Comparison of ENCODE assay signal across 9 cellular contexts in the genomic region with DNA sequence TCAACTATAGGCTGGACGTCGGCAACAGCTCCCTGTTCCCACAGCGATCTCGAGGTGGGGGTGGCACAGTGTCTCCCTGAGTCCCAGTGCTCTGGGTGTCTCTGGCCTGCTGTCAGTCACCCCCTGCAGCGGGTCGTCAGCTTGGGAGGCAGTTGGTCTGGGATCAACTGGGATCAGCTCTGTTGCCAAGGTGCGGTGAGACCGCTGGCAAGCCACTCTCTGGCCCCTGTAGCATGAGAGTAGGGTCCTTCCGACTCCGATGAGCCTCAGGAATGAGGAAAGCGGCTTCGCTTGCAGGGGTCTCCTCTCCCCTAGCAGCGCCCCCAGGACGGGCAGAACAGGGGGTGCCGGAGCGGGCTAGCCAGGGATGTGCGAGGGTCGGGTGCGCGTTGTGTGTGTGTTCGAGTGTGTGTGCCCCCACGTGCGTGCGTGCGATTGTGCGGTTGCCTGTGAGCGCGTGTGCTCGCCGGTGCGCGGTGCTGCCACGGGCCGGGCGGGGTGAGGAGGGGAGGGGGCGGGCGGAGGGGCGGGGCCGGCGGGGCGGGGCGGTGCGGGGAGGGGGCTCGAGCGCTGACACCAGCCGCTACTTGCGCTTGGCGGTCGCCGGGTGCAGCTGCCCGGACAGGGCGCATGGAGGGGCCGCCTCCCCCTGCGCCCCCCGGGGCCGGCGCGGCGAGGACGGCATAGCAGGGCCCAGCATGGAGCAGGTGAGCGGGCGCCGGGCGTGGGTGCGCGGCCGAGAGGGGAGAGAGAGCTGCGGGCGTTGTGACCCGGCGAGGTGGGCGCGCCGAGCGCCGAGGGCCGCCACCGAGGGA. TPM values are rescaled to one million over a fixed set of nuclear protein-coding genes. Genes with fewer than 3 reads are reported as not detected.
DNase-seq lines count a peak whose midpoint lies in the region; ATAC-seq, FAIRE-seq and TF ChIP-seq lines count a peak whose summit lies in the region.
"Had no signal": no experiment of that assay in that cellular context is flagged by ENCODE, and none has a peak within 500 bp of the region (broad histone marks: within the 10 kb centered on the region; RNA-seq: fewer than 3 reads in every experiment).

No MANE protein-coding gene starts in this region.

- no peak overlapping the region for H3K9ac ChIP-seq in HepG2 (ENCODE audit: insufficient read depth, low read depth, low read length)

- TF ChIP-seq CTCF in HepG2 (CRISPR knock-in tag; IDR thresholded peaks at IDR 0.05) (no peak), right lobe of liver (IDR thresholded peaks at IDR 0.05) (no peak)

- peak overlapping the region; percentile 37 for H3K4me3 Mint-ChIP-seq in activated T-helper 2 cell treated with anti-CD3 and anti-CD28 coated beads, Interferon-gamma antibody, Interleukin-2, Interleukin-4, amounts not matched to agents 10 μg/mL and 5 μg/mL and 100 μg/mL, durations not matched to agents 14 hours and 24 hours and 36 hours (ENCODE audit: low read depth)
- H3K4me3 Mint-ChIP-seq in memory B cell = peak overlapping the region; percentile 73

- TF ChIP-seq EP300 in HepG2 (IDR thresholded peaks at IDR 0.05; ENCODE audit: low read depth in 2 of 2, low read length in 2 of 2) = no peak
- TF ChIP-seq EP300 in HepG2 (CRISPR knock-in tag; IDR thresholded peaks at IDR 0.05; ENCODE audit: borderline replicate concordance) = no peak

- POLR2A ChIA-PET in HepG2 (lab: Yijun Ruan, JAX) = interaction anchor here (0.5 to 2.1 kb wide), 2 partner anchors 21 to 67 kb away, joined by 3 to 7 read pairs; partner anchors contain the start of gene SOCS7

- H4K20me1 ChIP-seq in HepG2 (ENCODE audit: insufficient read depth, low read length) = no peaks in the 10 kb centered on the region

- H3K4me3 ChIP-seq in HepG2 (replicated peaks in 1 of 3; ENCODE audit: insufficient read depth in 1 of 3, low read depth in 2 of 3, low read length in 3 of 3) (peak overlapping the region in 2 of 3 experiments; percentile 18 to 65; a peak in 2 of 6 replicates), right lobe of liver (no peak overlapping the region), urinary bladder (ENCODE audit: low read depth, low read length) (peak overlapping the region; percentile 37)

- H3K4me1 ChIP-seq in HepG2 (ENCODE audit: insufficient read depth, low read length) (peaks cover 34% of the 10 kb centered on the region), right lobe of liver (peaks cover 0 to 9% (median 0%) of the 10 kb centered on the region in 4 donors), urinary bladder (ENCODE audit: insufficient read depth) (no peaks in the 10 kb centered on the region)

- TF ChIP-seq RAD21 in HepG2 (CRISPR knock-in tag; IDR thresholded peaks at IDR 0.05) = no peak

- no peak for DNase-seq in HepG2 (ENCODE audit: low spot score)
- no peak for DNase-seq in right lobe of liver
- no peak for DNase-seq in activated T-helper 2 cell treated with anti-CD3 and anti-CD28 coated beads, Interferon-gamma antibody, Interleukin-2, Interleukin-4, amounts not matched to agents 10 μg/mL and 5 μg/mL and 100 μg/mL, durations not matched to agents 14 hours and 24 hours and 36 hours (ENCODE audit: low spot score)
- DNase-seq in memory B cell (ENCODE audit: low spot score in 2 of 2) = no peak
- DNase-seq: small intestine had no signal

- no peaks in the 10 kb centered on the region for H3K36me3 Mint-ChIP-seq in activated T-helper 2 cell treated with anti-CD3 and anti-CD28 coated beads, Interferon-gamma antibody, Interleukin-2, Interleukin-4, amounts not matched to agents 10 μg/mL and 5 μg/mL and 100 μg/mL, durations not matched to agents 14 hours and 24 hours and 36 hours (ENCODE audit: low read depth)
- H3K36me3 Mint-ChIP-seq in memory B cell = no peaks in the 10 kb centered on the region

- H3K4me1 Mint-ChIP-seq in activated T-helper 2 cell treated with anti-CD3 and anti-CD28 coated beads, Interferon-gamma antibody, Interleukin-2, Interleukin-4, amounts not matched to agents 10 μg/mL and 5 μg/mL and 100 μg/mL, durations not matched to agents 14 hours and 24 hours and 36 hours (ENCODE audit: low read depth) = peaks cover 10% of the 10 kb centered on the region
- peaks cover 7% of the 10 kb centered on the region for H3K4me1 Mint-ChIP-seq in memory B cell

- 8% methylated on average over 44 of the region's 78 CpGs for WGBS in HepG2 (ENCODE audit: low lambda C conversion rate)
- WGBS in right lobe of liver (ENCODE audit: insufficient coverage, low coverage, low lambda C conversion rate, missing lambda C conversion rate) = 0% methylated on average over 5 of the region's 78 CpGs
- WGBS in urinary bladder = 4% methylated on average over 77 of the region's 78 CpGs

- H3K27me3 ChIP-seq in HepG2 (ENCODE audit: control insufficient read depth in 1 of 2, insufficient read depth in 2 of 2, low read length in 2 of 2) = peaks cover 23 to 62% of the 10 kb centered on the region in 2 experiments
- peaks cover 0 to 5% of the 10 kb centered on the region in 2 donors for H3K27me3 ChIP-seq in right lobe of liver

- no peak overlapping the region for H3K27ac ChIP-seq in HepG2 (ENCODE audit: extremely low read length, insufficient read depth, low read length)
- H3K27ac ChIP-seq in right lobe of liver = no peak overlapping the region
- no peak overlapping the region for H3K27ac ChIP-seq in urinary bladder (ENCODE audit: low read depth)

- FAIRE-seq in HepG2 (lab: Jason Lieb, UNC) = no peak
- FAIRE-seq: small intestine had no signal

- intact Hi-C loops in HepG2 (cut with micrococcal nuclease; ENCODE audit: unreplicated experiment) (no loop called here), right lobe of liver (cut with DNase I) (loop anchor here (5.0 kb wide), 2 partner anchors 72 to 77 kb away; partner anchors contain the start of gene GPR179 (in 1 of the 2))
- intact Hi-C loops in activated T-helper 2 cell treated with anti-CD3 and anti-CD28 coated beads, Interferon-gamma antibody, Interleukin-2, Interleukin-4, amounts not matched to agents 10 μg/mL and 5 μg/mL and 100 μg/mL, durations not matched to agents 14 hours and 24 hours and 36 hours (cut with micrococcal nuclease) = no loop called here

- H3K27ac Mint-ChIP-seq in activated T-helper 2 cell treated with anti-CD3 and anti-CD28 coated beads, Interferon-gamma antibody, Interleukin-2, Interleukin-4, amounts not matched to agents 10 μg/mL and 5 μg/mL and 100 μg/mL, durations not matched to agents 14 hours and 24 hours and 36 hours = no peak overlapping the region
- peak overlapping the region; percentile 76 for H3K27ac Mint-ChIP-seq in memory B cell

- CTCF ChIA-PET in HepG2 (lab: Yijun Ruan, JAX; ENCODE audit: low intra/inter-chr PET ratio, low total read pairs) = no interaction called here

- no peaks in the 10 kb centered on the region for H3K9me3 Mint-ChIP-seq in activated T-helper 2 cell treated with anti-CD3 and anti-CD28 coated beads, Interferon-gamma antibody, Interleukin-2, Interleukin-4, amounts not matched to agents 10 μg/mL and 5 μg/mL and 100 μg/mL, durations not matched to agents 14 hours and 24 hours and 36 hours
- no peaks in the 10 kb centered on the region for H3K9me3 Mint-ChIP-seq in memory B cell

- peak overlapping the region; percentile 67 for H3K4me2 ChIP-seq in HepG2 (ENCODE audit: low read depth, low read length)

- H3K9me3 ChIP-seq in HepG2 (ENCODE audit: low read length) (no peaks in the 10 kb centered on the region), right lobe of liver (no peaks in the 10 kb centered on the region)

- no peaks in the 10 kb centered on the region for H3K36me3 ChIP-seq in HepG2 (replicated peaks in 1 of 2; ENCODE audit: control insufficient read depth in 1 of 2, insufficient read depth in 2 of 2, low read length in 2 of 2)
- no peaks in the 10 kb centered on the region for H3K36me3 ChIP-seq in right lobe of liver
- no peaks in the 10 kb centered on the region for H3K36me3 ChIP-seq in urinary bladder (ENCODE audit: insufficient read depth)

- H3K79me2 ChIP-seq in HepG2 (ENCODE audit: insufficient read depth, low read length) = no peaks in the 10 kb centered on the region

- no peak overlapping the region for H2AFZ ChIP-seq in HepG2 (ENCODE audit: low read length)

- ATAC-seq in HepG2 (no peak; the same call in 2 of the 3 replicates), right lobe of liver (no peak), memory B cell (ENCODE audit: low read depth) (no peak), HG03460 (IDR thresholded peaks at IDR 0.05; ENCODE audit: unreplicated experiment) (no peak), HG02678 (IDR thresholded peaks at IDR 0.05; ENCODE audit: unreplicated experiment) (no peak), HG02970 (IDR thresholded peaks at IDR 0.05; ENCODE audit: low FRiP score, unreplicated experiment) (no peak)

- H3K27me3 Mint-ChIP-seq in activated T-helper 2 cell treated with anti-CD3 and anti-CD28 coated beads, Interferon-gamma antibody, Interleukin-2, Interleukin-4, amounts not matched to agents 10 μg/mL and 5 μg/mL and 100 μg/mL, durations not matched to agents 14 hours and 24 hours and 36 hours (ENCODE audit: low read depth) = peaks cover 40% of the 10 kb centered on the region
- peaks cover 34% of the 10 kb centered on the region for H3K27me3 Mint-ChIP-seq in memory B cell

- TF ChIP-seq POLR2A in HepG2 (IDR thresholded peaks at IDR 0.05; ENCODE audit: insufficient read depth in 1 of 2, low read depth in 2 of 2, low read length in 2 of 2) (no peak), right lobe of liver (IDR thresholded peaks at IDR 0.05) (no peak)

- BruUV-seq in HepG2 (replicated peaks; lab: Mats Ljungman, UMichigan) = no TSS peak

- in situ Hi-C loops in HepG2 (cut with HindIII; ENCODE audit: extremely low pct_ligation_motif_present, low pct_unique_long_range_greater_than_20kb) = no loop called here

RNA-seq across cellular contexts. Expression of gene ARHGAP23, which starts 9.4 kb away (rescaled TPM):
- not detected in 2 replicates for total RNA-seq in HepG2 (2016; rRNA removed; fragmentation: Illumina TruSeq; extraction: Trizol)
- total RNA-seq in HepG2 (2016; cell fraction: cytosol; rRNA removed; fragmentation: Illumina TruSeq; extraction: Trizol; ENCODE audit: low read depth) = not detected in 2 replicates
- 0.22 TPM in 1 of 2 replicates, not detected in the other for total RNA-seq in HepG2 (2016; cell fraction: insoluble cytoplasmic fraction; rRNA removed; fragmentation: Illumina TruSeq; extraction: Trizol)
- not detected in 2 replicates for total RNA-seq in HepG2 (2016; cell fraction: membrane; rRNA removed; fragmentation: Illumina TruSeq; extraction: Trizol)
- 0.96 TPM in 1 of 2 replicates, not detected in the other for total RNA-seq in HepG2 (2016; cell fraction: nucleus; rRNA removed; fragmentation: Illumina TruSeq; extraction: Trizol)
- 0.03 TPM in 2 replicates for polyA plus RNA-seq in HepG2 (2011; rRNA removed)
- 0.03 and 0.14 TPM in 2 replicates for polyA plus RNA-seq in HepG2 (2011; cell fraction: cytosol; rRNA removed)
- 0.28 and 0.32 TPM in 2 replicates for polyA plus RNA-seq in HepG2 (2011; cell fraction: nucleus; rRNA removed)
- polyA plus RNA-seq in HepG2 (2012) = 0.08 and 0.20 TPM in 2 replicates
- 0.18 TPM in 1 of 2 replicates, not detected in the other for polyA plus RNA-seq in HepG2 (2016; cell fraction: cytosol; fragmentation: Illumina TruSeq; extraction: Trizol; ENCODE audit: low read depth)
- polyA plus RNA-seq in HepG2 (2016; cell fraction: insoluble cytoplasmic fraction; fragmentation: Illumina TruSeq; extraction: Trizol; ENCODE audit: low read depth) = 0.04 TPM in 1 of 2 replicates, not detected in the other
- polyA plus RNA-seq in HepG2 (2016; cell fraction: membrane; fragmentation: Illumina TruSeq; extraction: Trizol; ENCODE audit: low read depth) = not detected in 2 replicates
- polyA plus RNA-seq in HepG2 (2016; cell fraction: nucleus; fragmentation: Illumina TruSeq; extraction: Trizol; ENCODE audit: insufficient read depth, low read depth) = 0.15 and 0.55 TPM in 2 replicates
- polyA minus RNA-seq in HepG2 (2011; rRNA and poly(A)+ RNA removed; ENCODE audit: low replicate concordance) = 41.8 TPM in 1 of 2 replicates, not detected in the other
- 0.20 TPM in 1 of 2 replicates, not detected in the other for polyA minus RNA-seq in HepG2 (2011; cell fraction: cytosol; rRNA and poly(A)+ RNA removed)
- 0.39 TPM in 1 of 2 replicates, not detected in the other for polyA minus RNA-seq in HepG2 (2011; cell fraction: nucleus; rRNA and poly(A)+ RNA removed)
- total RNA-seq in right lobe of liver = 1 to 10 TPM; 1.4 to 9.5 (median 3.8) TPM
- 0.32 and 1.2 TPM in 2 replicates for total RNA-seq in activated T-helper 2 cell treated with anti-CD3 and anti-CD28 coated beads, Interferon-gamma antibody, Interleukin-2, Interleukin-4, amounts not matched to agents 10 μg/mL and 5 μg/mL and 100 μg/mL, durations not matched to agents 14 hours and 24 hours and 36 hours
- total RNA-seq in urinary bladder = 53.8 TPM
- polyA plus RNA-seq in urinary bladder = 39.8 TPM

Comparison
In these comparisons a context has a peak if more than half of its experiments do, and no peak if none do; other contexts are left out.
1. H3K4me3 ChIP-seq: peak in HepG2 (2 of 3) and urinary bladder (single experiment); none in right lobe of liver (0 of 3).
2. intact Hi-C loops: an anchor here in right lobe of liver (5.0 kb wide); none called in HepG2 and activated T-helper 2 cell treated with anti-CD3 and anti-CD28 coated beads, Interferon-gamma antibody, Interleukin-2, Interleukin-4, amounts not matched to agents 10 μg/mL and 5 μg/mL and 100 μg/mL, durations not matched to agents 14 hours and 24 hours and 36 hours.